26 cellular contexts compared by ENCODE assay signal in genomic region chr2:46013726-46014125, GRCh38.
"Had no signal": no experiment of that assay in that cellular context is flagged by ENCODE, and none has a peak within 500 bp of the region (broad histone marks: within the 10 kb centered on the region; RNA-seq: fewer than 3 reads in every experiment).

No MANE protein-coding gene starts in this region.

- DNase-seq: activated CD4-positive, alpha-beta T cell treated with anti-CD3 and anti-CD28 coated beads for 4 hours; activated CD8-positive, alpha-beta memory T cell treated with anti-CD3 and anti-CD28 coated beads, Interleukin-2, amount 10 ng/mL, durations not matched to agents 7 days and 5 days; activated gamma-delta T cell; activated naive CD4-positive, alpha-beta T cell treated with anti-CD3 and anti-CD28 coated beads for 36 hours; activated T-cell treated with anti-CD3 and anti-CD28 coated beads, Interleukin-2, amount 50 U/mL, for 4 hours; amygdala; MV-4-11; NCI-H1105; NCI-H1436; NCI-H1694 treated with DMSO at 0.1 percent for 48 hours; NCI-H2029 treated with DMSO at 0.1 percent for 48 hours; NCI-H345; NCI-H510A treated with DMSO at 0.1 percent for 48 hours; NCI-H69; Peyer's patch; Right ventricle myocardium superior; SJCRH30; SK-N-SH; T-helper 1 cell had no signal

- H3K27me3 Mint-ChIP-seq: activated CD8-positive, alpha-beta memory T cell treated with anti-CD3 and anti-CD28 coated beads, Interleukin-2, amount 10 ng/mL, durations not matched to agents 7 days and 5 days; activated naive CD8-positive, alpha-beta T cell; activated T-helper 17 cell treated with anti-CD3 and anti-CD28 coated beads, Interleukin-2, amount 50 U/mL, for 72 hours; brain; central memory CD8-positive, alpha-beta T cell had no signal

- H3K27ac ChIP-seq: KMS-11, Peyer's patch, RWPE1, SJCRH30, VCaP had no signal

- H3K4me3 Mint-ChIP-seq: activated CD8-positive, alpha-beta memory T cell treated with anti-CD3 and anti-CD28 coated beads, Interleukin-2, amount 10 ng/mL, durations not matched to agents 7 days and 5 days; activated naive CD4-positive, alpha-beta T cell treated with anti-CD3 and anti-CD28 coated beads for 36 hours; activated naive CD8-positive, alpha-beta T cell; activated T-cell treated with anti-CD3 and anti-CD28 coated beads, Interleukin-2, amount 50 U/mL, for 4 hours; activated T-helper 17 cell treated with anti-CD3 and anti-CD28 coated beads, Interleukin-2, amount 50 U/mL, for 72 hours; brain; central memory CD8-positive, alpha-beta T cell had no signal

- ATAC-seq: activated CD8-positive, alpha-beta memory T cell treated with anti-CD3 and anti-CD28 coated beads, Interleukin-2, amount 10 ng/mL, durations not matched to agents 7 days and 5 days; activated T-cell treated with anti-CD3 and anti-CD28 coated beads, Interleukin-2, amount 50 U/mL, for 4 hours had no signal

- H3K9me3 Mint-ChIP-seq: activated naive CD4-positive, alpha-beta T cell treated with anti-CD3 and anti-CD28 coated beads for 36 hours; activated T-cell treated with anti-CD3 and anti-CD28 coated beads, Interleukin-2, amount 50 U/mL, for 4 hours; activated T-helper 17 cell treated with anti-CD3 and anti-CD28 coated beads, Interleukin-2, amount 50 U/mL, for 72 hours; brain; central memory CD8-positive, alpha-beta T cell had no signal

- H3K9ac ChIP-seq: KMS-11, SK-N-SH had no signal

- H3K4me3 ChIP-seq: Peyer's patch, SJCRH30 had no signal

- H3K4me1 Mint-ChIP-seq: activated T-helper 17 cell treated with anti-CD3 and anti-CD28 coated beads, Interleukin-2, amount 50 U/mL, for 72 hours; central memory CD8-positive, alpha-beta T cell had no signal

- H3K4me1 ChIP-seq: Peyer's patch had no signal

- H3K27ac Mint-ChIP-seq: activated CD8-positive, alpha-beta memory T cell treated with anti-CD3 and anti-CD28 coated beads, Interleukin-2, amount 10 ng/mL, durations not matched to agents 7 days and 5 days; activated naive CD4-positive, alpha-beta T cell treated with anti-CD3 and anti-CD28 coated beads for 36 hours; activated naive CD8-positive, alpha-beta T cell had no signal

- H3K27me3 ChIP-seq: Peyer's patch, SJCRH30 had no signal

- H3K36me3 ChIP-seq: SJCRH30 had no signal

- H3K9me3 ChIP-seq: Peyer's patch, SJCRH30, SK-N-SH had no signal

- H3K4me2 ChIP-seq: KMS-11, SK-N-SH had no signal
